Comparison of ENCODE assay signal across 12 cellular contexts in the genomic region with DNA sequence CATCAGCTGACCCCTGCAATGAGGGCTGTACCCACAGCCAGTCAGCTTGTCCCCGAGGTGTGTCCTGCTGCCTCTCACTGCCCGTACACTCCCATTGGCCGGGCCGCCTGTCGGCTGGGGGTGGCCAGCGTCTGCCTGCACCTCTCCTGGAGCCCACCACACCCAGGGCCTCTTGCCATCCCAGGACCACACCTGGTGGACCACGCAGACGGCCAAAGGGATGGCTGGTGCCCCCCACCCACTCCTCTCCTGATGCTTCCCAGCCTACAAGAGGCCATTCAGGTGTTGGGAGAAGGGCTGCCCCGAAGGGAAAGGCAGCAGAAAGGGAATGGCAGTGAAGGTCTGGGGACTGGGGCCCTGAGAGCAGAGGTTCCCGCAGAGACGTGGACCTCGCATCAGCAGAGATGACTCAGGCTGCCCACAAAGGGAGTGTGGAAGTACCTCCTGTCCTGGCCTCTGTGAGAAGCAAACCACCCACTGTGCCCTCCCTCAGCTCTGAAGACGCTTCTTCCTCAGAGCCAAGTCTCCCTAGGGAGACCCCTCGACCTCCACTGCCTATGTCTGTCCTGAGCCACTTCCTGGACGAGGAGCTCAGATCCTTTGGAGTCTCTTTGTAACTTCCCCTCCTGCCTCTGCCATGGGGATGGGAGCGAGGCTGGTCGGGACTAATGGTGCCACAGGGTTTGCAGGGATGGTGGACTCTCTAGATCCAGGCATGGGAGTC.
DNase-seq lines count a peak whose midpoint lies in the region; ATAC-seq and TF ChIP-seq lines count a peak whose summit lies in the region.
"Had no signal": no experiment of that assay in that cellular context is flagged by ENCODE, and none has a peak within 500 bp of the region (broad histone marks: within the 10 kb centered on the region; RNA-seq: fewer than 3 reads in every experiment).

No MANE protein-coding gene starts in this region.

- no peaks in the 10 kb centered on the region for H3K79me2 ChIP-seq in hepatocyte

- H3K4me3 ChIP-seq in hepatocyte (no peak overlapping the region), tibial artery (no peak overlapping the region)

- H3K9me2 ChIP-seq in hepatocyte (replicated peaks; ENCODE audit: insufficient read depth), result no peaks in the 10 kb centered on the region

- WGBS in hepatocyte (ENCODE audit: low lambda C conversion rate, missing lambda C conversion rate), result 93% methylated on average over 17 of the region's 17 CpGs

- no peak for DNase-seq in activated T-cell treated with anti-CD3 and anti-CD28 coated beads, Interleukin-2, amount 50 U/mL, for 24 hours
- DNase-seq in activated T-cell treated with anti-CD3 and anti-CD28 coated beads for 4 hours, result no peak
- DNase-seq in activated CD8-positive, alpha-beta T cell treated with anti-CD3 and anti-CD28 coated beads for 36 hours, result no peak
- no peak for DNase-seq in hepatocyte (ENCODE audit: low spot score)
- peak in 1 of 2 donors; percentile 63 for DNase-seq in tibial artery
- no peak for DNase-seq in NCI-H187 treated with DMSO at 0.1 percent for 48 hours (lab: John Stamatoyannopoulos, UW)
- DNase-seq in NCI-H2196 treated with DMSO at 0.1 percent for 48 hours (lab: John Stamatoyannopoulos, UW; ENCODE audit: unreplicated experiment), result no peak
- DNase-seq: CD4-positive, alpha-beta T cell; SIG-M5 had no signal

- H3K27ac Mint-ChIP-seq in activated T-cell treated with anti-CD3 and anti-CD28 coated beads, Interleukin-2, amount 50 U/mL, for 24 hours, result peak overlapping the region; percentile 59
- peak overlapping the region; percentile 42 for H3K27ac Mint-ChIP-seq in activated CD8-positive, alpha-beta T cell treated with anti-CD3 and anti-CD28 coated beads for 36 hours
- H3K27ac Mint-ChIP-seq: CD4-positive, alpha-beta T cell; mesothelial cell of epicardium had no signal

- intact Hi-C loops in activated CD8-positive, alpha-beta T cell treated with anti-CD3 and anti-CD28 coated beads for 36 hours (cut with micrococcal nuclease), result no loop called here
- intact Hi-C loops in tibial artery (cut with DNase I; ENCODE audit: low total_unique reads), result no loop called here

- no peak for ATAC-seq in activated CD8-positive, alpha-beta T cell treated with anti-CD3 and anti-CD28 coated beads for 36 hours
- no peak for ATAC-seq in HG02884 (IDR thresholded peaks at IDR 0.05; ENCODE audit: unreplicated experiment)

- H2AFZ ChIP-seq in hepatocyte, result no peak overlapping the region

- H3K27ac ChIP-seq in hepatocyte (peak overlapping the region; percentile 98), tibial artery (peak overlapping the region; percentile 42 to 50)

- H3K36me3 ChIP-seq in hepatocyte (replicated peaks; ENCODE audit: insufficient read depth, low read depth) (no peaks in the 10 kb centered on the region), tibial artery (peaks cover 0 to 32% (median 0%) of the 10 kb centered on the region in 3 donors)

- POLR2A ChIA-PET in activated CD8-positive, alpha-beta T cell treated with anti-CD3 and anti-CD28 coated beads for 36 hours (lab: Charles Lee), result interaction anchor here (1.0 to 1.6 kb wide), 2 partner anchors 82 to 90 kb away, joined by 3 read pairs; a partner anchor contains a TSS

- peaks cover 29% of the 10 kb centered on the region for H3K4me1 ChIP-seq in hepatocyte (ENCODE audit: insufficient read depth)
- peaks cover 0 to 30% (median 19%) of the 10 kb centered on the region in 4 donors for H3K4me1 ChIP-seq in tibial artery

- no peak overlapping the region for H3K4me2 ChIP-seq in hepatocyte

- H3K9me3 Mint-ChIP-seq in activated T-cell treated with anti-CD3 and anti-CD28 coated beads, Interleukin-2, amount 50 U/mL, for 24 hours, result no peaks in the 10 kb centered on the region
- no peaks in the 10 kb centered on the region for H3K9me3 Mint-ChIP-seq in activated CD8-positive, alpha-beta T cell treated with anti-CD3 and anti-CD28 coated beads for 36 hours
- H3K9me3 Mint-ChIP-seq: CD4-positive, alpha-beta T cell; mesothelial cell of epicardium had no signal

- CTCF ChIA-PET in activated CD8-positive, alpha-beta T cell treated with anti-CD3 and anti-CD28 coated beads for 36 hours (lab: Charles Lee), result interaction anchor here (1.1 to 3.2 kb wide), 3 partner anchors 13 to 90 kb away, joined by 6 to 27 read pairs (median 7); no protein-coding TSS in a partner anchor

- peaks cover 37% of the 10 kb centered on the region for H3K4me1 Mint-ChIP-seq in activated T-cell treated with anti-CD3 and anti-CD28 coated beads, Interleukin-2, amount 50 U/mL, for 24 hours (ENCODE audit: low read depth)
- peaks cover 30% of the 10 kb centered on the region for H3K4me1 Mint-ChIP-seq in activated CD8-positive, alpha-beta T cell treated with anti-CD3 and anti-CD28 coated beads for 36 hours (ENCODE audit: low read depth)

- no peaks in the 10 kb centered on the region for H4K20me1 ChIP-seq in hepatocyte (ENCODE audit: insufficient read depth, poor library complexity, severe bottlenecking)

- no peaks in the 10 kb centered on the region for H3K27me3 Mint-ChIP-seq in activated T-cell treated with anti-CD3 and anti-CD28 coated beads, Interleukin-2, amount 50 U/mL, for 24 hours
- no peaks in the 10 kb centered on the region for H3K27me3 Mint-ChIP-seq in activated CD8-positive, alpha-beta T cell treated with anti-CD3 and anti-CD28 coated beads for 36 hours
- H3K27me3 Mint-ChIP-seq: brain; CD4-positive, alpha-beta T cell had no signal

- peaks cover 29% of the 10 kb centered on the region for H3K36me3 Mint-ChIP-seq in activated T-cell treated with anti-CD3 and anti-CD28 coated beads, Interleukin-2, amount 50 U/mL, for 24 hours (ENCODE audit: low read depth)
- peaks cover 5% of the 10 kb centered on the region for H3K36me3 Mint-ChIP-seq in activated CD8-positive, alpha-beta T cell treated with anti-CD3 and anti-CD28 coated beads for 36 hours (ENCODE audit: low read depth)

- H3K4me3 Mint-ChIP-seq in activated T-cell treated with anti-CD3 and anti-CD28 coated beads, Interleukin-2, amount 50 U/mL, for 24 hours, result no peak overlapping the region
- H3K4me3 Mint-ChIP-seq in activated CD8-positive, alpha-beta T cell treated with anti-CD3 and anti-CD28 coated beads for 36 hours, result no peak overlapping the region
- H3K4me3 Mint-ChIP-seq: brain; CD4-positive, alpha-beta T cell; mesothelial cell of epicardium had no signal

- no peaks in the 10 kb centered on the region for H3K9me3 ChIP-seq in hepatocyte (ENCODE audit: low read depth)
- H3K9me3 ChIP-seq in tibial artery, result no peaks in the 10 kb centered on the region

- H3K27me3 ChIP-seq in hepatocyte (no peaks in the 10 kb centered on the region), tibial artery (no peaks in the 10 kb centered on the region)

- TF ChIP-seq CTCF in activated CD8-positive, alpha-beta T cell treated with anti-CD3 and anti-CD28 coated beads for 36 hours (IDR thresholded peaks at IDR 0.05), result no peak
- no peak for TF ChIP-seq CTCF in hepatocyte (IDR thresholded peaks at IDR 0.05; ENCODE audit: poor library complexity)
- no peak for TF ChIP-seq CTCF in tibial artery (IDR thresholded peaks at IDR 0.05)
